Comparison of ENCODE assay signal across 9 cellular contexts in the genomic region with DNA sequence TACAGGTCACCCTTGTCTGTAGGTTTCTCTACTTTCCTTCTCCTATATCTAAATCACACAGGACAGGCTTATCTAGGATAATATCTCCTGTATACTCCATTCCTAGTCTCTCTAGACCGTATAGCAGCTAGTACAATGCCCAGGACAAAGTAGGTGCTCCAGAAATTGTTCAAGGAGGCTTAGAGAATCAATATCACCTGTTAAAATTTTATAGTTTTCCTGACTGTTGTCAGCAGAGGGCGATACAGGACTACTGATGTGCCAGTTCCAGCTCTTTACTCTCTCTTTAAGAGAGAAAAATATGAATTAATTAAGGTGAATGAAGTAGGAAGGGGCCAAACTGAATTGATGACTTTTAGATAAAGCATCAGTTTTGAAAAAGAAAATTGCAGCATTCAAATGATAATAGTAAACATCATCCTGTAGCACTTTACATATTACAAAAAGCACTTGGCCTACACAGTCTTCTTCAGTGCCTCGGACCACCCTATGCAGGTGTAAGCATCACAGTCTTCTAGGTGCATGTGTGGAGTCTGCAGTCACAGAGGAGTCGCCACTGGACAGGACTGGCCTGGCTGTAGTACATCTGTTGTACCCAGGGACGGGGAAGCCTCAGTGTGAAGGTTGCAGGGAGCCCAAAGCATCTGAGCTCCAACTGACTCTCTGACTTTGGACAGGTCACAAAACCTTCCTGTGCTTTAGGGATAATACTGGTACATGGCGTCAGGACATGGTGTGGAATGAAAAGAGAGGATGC.
DNase-seq lines count a peak whose midpoint lies in the region; ATAC-seq, FAIRE-seq and TF ChIP-seq lines count a peak whose summit lies in the region.
"Had no signal": no experiment of that assay in that cellular context is flagged by ENCODE, and none has a peak within 500 bp of the region (broad histone marks: within the 10 kb centered on the region; RNA-seq: fewer than 3 reads in every experiment).

No MANE protein-coding gene starts in this region.

- no peaks in the 10 kb centered on the region for H3K79me2 ChIP-seq in fibroblast of lung (ENCODE audit: control insufficient read depth, insufficient read depth, low read length)

- TF ChIP-seq EP300 in A549 (IDR thresholded peaks at IDR 0.05) = no peak

- H3K4me1 ChIP-seq in A549 (no peaks in the 10 kb centered on the region), fibroblast of lung (ENCODE audit: control insufficient read depth, extremely low read depth, insufficient read depth, low read length) (no peaks in the 10 kb centered on the region)

- H3K9me3 Mint-ChIP-seq in osteocyte (ENCODE audit: unreplicated experiment) = no peaks in the 10 kb centered on the region

- POLR2A ChIA-PET in A549 (lab: Yijun Ruan, JAX) = interaction anchor here (1.0 to 2.6 kb wide), 2 partner anchors 248 to 660 kb away, joined by 3 to 21 read pairs; partner anchors contain the start of gene FUT8

- no peaks in the 10 kb centered on the region for H3K36me3 ChIP-seq in fibroblast of lung (ENCODE audit: control insufficient read depth, insufficient read depth, low read length)

- no peaks in the 10 kb centered on the region for H3K4me1 Mint-ChIP-seq in osteocyte (ENCODE audit: unreplicated experiment)

- FAIRE-seq in A549 (lab: Jason Lieb, UNC) = no peak
- FAIRE-seq: endometrium had no signal

- CTCF ChIA-PET in A549 (lab: Yijun Ruan, JAX) = interaction anchor here (0.6 to 10.9 kb wide), 66 partner anchors 10 to 1955 kb away, joined by 3 to 137 read pairs (median 5); partner anchors contain the start of genes FNTB and FUT8

- no peaks in the 10 kb centered on the region for H3K36me3 Mint-ChIP-seq in osteocyte (ENCODE audit: unreplicated experiment)

- no peaks in the 10 kb centered on the region for H3K27me3 ChIP-seq in fibroblast of lung (ENCODE audit: control insufficient read depth, insufficient read depth, low read length)

- H2AFZ ChIP-seq in fibroblast of lung (ENCODE audit: low read length) = no peak overlapping the region

- ATAC-seq in A549 (peak; percentile 75 to 83), GM21447 (IDR thresholded peaks at IDR 0.05; ENCODE audit: unreplicated experiment) (no peak)

- H3K27ac ChIP-seq in A549 (no peak overlapping the region), fibroblast of lung (ENCODE audit: insufficient read depth, low read length) (no peak overlapping the region)

- TF ChIP-seq POLR2A in A549 (IDR thresholded peaks at IDR 0.05; ENCODE audit: low read length) = no peak

- DNase-seq in A549 (ENCODE audit: low read depth in 1 of 2, low spot score in 1 of 2) (peak; percentile 56 to 64), GM03348 (ENCODE audit: low spot score) (peak; percentile 65), NCI-H2081 (lab: John Stamatoyannopoulos, UW) (peak; percentile 38 to 53), fibroblast of lung (ENCODE audit: low read depth in 2 of 2) (peak in 1 of 2 donors; percentile 69), osteocyte (ENCODE audit: extremely low spot score, unreplicated experiment) (no peak), ureter (ENCODE audit: low spot score) (no peak)
- peak; percentile 36 to 51 for DNase-seq in activated CD4-positive, alpha-beta T cell treated with anti-CD3 and anti-CD28 coated beads for 4 hours

- TF ChIP-seq CTCF in A549 (IDR thresholded peaks at IDR 0.05) = peak; percentile 94
- peak; percentile 59 to 63 for TF ChIP-seq CTCF in fibroblast of lung (conservative IDR thresholded peaks at IDR 0.05 in 1 of 2, IDR thresholded peaks at IDR 0.05 in 1 of 2; ENCODE audit: low read depth in 1 of 2, low read length in 2 of 2)
- peak; percentile 87 for TF ChIP-seq CTCF in osteocyte (IDR thresholded peaks at IDR 0.05)

- H3K4me3 ChIP-seq in A549 (no peak overlapping the region), fibroblast of lung (replicated peaks in 1 of 4; ENCODE audit: control extremely low read depth in 1 of 4, insufficient read depth in 1 of 4, low read depth in 3 of 4, low read length in 4 of 4) (no peak overlapping the region)

- peaks cover 22% of the 10 kb centered on the region for H3K27me3 Mint-ChIP-seq in osteocyte (ENCODE audit: unreplicated experiment)

- WGBS in A549 (ENCODE audit: missing lambda C conversion rate) = 30% methylated on average over 6 of the region's 6 CpGs

- no peak overlapping the region for H3K9ac ChIP-seq in fibroblast of lung (ENCODE audit: insufficient read depth, low read length)

- H3K4me2 ChIP-seq in A549 (no peak overlapping the region), fibroblast of lung (ENCODE audit: extremely low read depth, insufficient read depth, low read length) (no peak overlapping the region)

- no peak overlapping the region for H3K4me3 Mint-ChIP-seq in osteocyte (ENCODE audit: unreplicated experiment)

- H4K20me1 ChIP-seq in fibroblast of lung (ENCODE audit: control insufficient read depth, extremely low read depth, insufficient read depth, low read length) = no peaks in the 10 kb centered on the region

- TF ChIP-seq RAD21 in A549 (conservative IDR thresholded peaks at IDR 0.05 in 1 of 2, IDR thresholded peaks at IDR 0.05 in 1 of 2) = peak; percentile 96

- H3K9me3 ChIP-seq in A549 (no peaks in the 10 kb centered on the region), fibroblast of lung (ENCODE audit: control insufficient read depth, insufficient read depth, low read depth, low read length) (no peaks in the 10 kb centered on the region)

- no peak overlapping the region for H3K27ac Mint-ChIP-seq in osteocyte (ENCODE audit: unreplicated experiment)

TF ChIP-seq in A549, 52 proteins besides CTCF, POLR2A, EP300 and RAD21:
- peak; percentile 88 for TF ChIP-seq SMC3 (IDR thresholded peaks at IDR 0.05)
- TF ChIP-seq ATOH8 (CRISPR knock-in tag; IDR thresholded peaks at IDR 0.05; ENCODE audit: low read depth) = no peak
- no peak for TF ChIP-seq REST (IDR thresholded peaks at IDR 0.05)

Comparison
In these comparisons a context has a peak if more than half of its experiments do, and no peak if none do; other contexts are left out.
1. DNase-seq: peak in A549 (2 of 2), GM03348 (single experiment), NCI-H2081 (2 of 2) and activated CD4-positive, alpha-beta T cell treated with anti-CD3 and anti-CD28 coated beads for 4 hours (2 of 2); none in osteocyte (single experiment) and ureter (single experiment).
2. Peak in every context shown above with its lines, with median percentiles within 50 percentile points of each other: CTCF ChIP-seq.